19 cellular contexts compared by ENCODE assay signal in genomic region chr5:93273176-93273575, GRCh38.
A peak's percentile ranks its signal among the peaks of the same experiment; 100 is the strongest.
DNase-seq lines count a peak whose midpoint lies in the region; ATAC-seq, FAIRE-seq and TF ChIP-seq lines count a peak whose summit lies in the region.
"Had no signal": no experiment of that assay in that cellular context is flagged by ENCODE, and none has a peak within 500 bp of the region (broad histone marks: within the 10 kb centered on the region; RNA-seq: fewer than 3 reads in every experiment).

No MANE protein-coding gene starts in this region.

- no peak for TF ChIP-seq CTCF in spleen (IDR thresholded peaks at IDR 0.05 in 8 of 11, conservative IDR thresholded peaks at IDR 0.05 in 3 of 11)
- no peak for TF ChIP-seq CTCF in gastroesophageal sphincter (IDR thresholded peaks at IDR 0.05)

- WGBS in spleen, 5 donors: 59 to 95% (median 82%) methylated on average over 2 of the region's 2 CpGs
- WGBS in gastroesophageal sphincter (ENCODE audit: low coverage in 1 of 2), 2 donors: no CpG with 5 or more reads among the region's 2 CpGs

- H3K4me1 ChIP-seq in spleen (no peaks in the 10 kb centered on the region), gastroesophageal sphincter (no peaks in the 10 kb centered on the region)
- H3K4me1 ChIP-seq: upper lobe of left lung had no signal

- FAIRE-seq in H54 (lab: Jason Lieb, UNC): peak; percentile 89
- FAIRE-seq: GM12891 had no signal

- H3K27ac ChIP-seq in spleen (no peak overlapping the region), gastroesophageal sphincter (no peak overlapping the region)
- H3K27ac ChIP-seq: hepatocyte, upper lobe of left lung had no signal

- TF ChIP-seq POLR2A in H54 (IDR thresholded peaks at IDR 0.05; ENCODE audit: low read depth, low read length): no peak
- no peak for TF ChIP-seq POLR2A in spleen (IDR thresholded peaks at IDR 0.05)
- no peak for TF ChIP-seq POLR2A in gastroesophageal sphincter (IDR thresholded peaks at IDR 0.05)

- no peak for TF ChIP-seq EP300 in gastroesophageal sphincter (IDR thresholded peaks at IDR 0.05)

- no peaks in the 10 kb centered on the region for H3K27me3 ChIP-seq in spleen (replicated peaks in 1 of 7)
- no peaks in the 10 kb centered on the region for H3K27me3 ChIP-seq in gastroesophageal sphincter
- H3K27me3 ChIP-seq: hepatocyte, upper lobe of left lung had no signal

- H3K36me3 ChIP-seq in spleen (no peaks in the 10 kb centered on the region), gastroesophageal sphincter (no peaks in the 10 kb centered on the region)
- H3K36me3 ChIP-seq: upper lobe of left lung had no signal

- DNase-seq in H54 (ENCODE audit: insufficient read length, low spot score): peak; percentile 38
- DNase-seq in SW480 (ENCODE audit: low spot score): peak; percentile 29
- peak; percentile 38 for DNase-seq in fibroblast of peridontal ligament (ENCODE audit: extremely low read depth)
- DNase-seq in renal cortical epithelial cell (ENCODE audit: low read depth): peak; percentile 86
- DNase-seq in posterior vena cava (ENCODE audit: low spot score): no peak
- no peak for DNase-seq in spleen
- no peak for DNase-seq in MV-4-11 (lab: John Stamatoyannopoulos, UW)
- DNase-seq: activated naive CD4-positive, alpha-beta T cell treated with Interleukin-2 at 50 U/mL for 16 hours; caudate nucleus; CD8-positive, alpha-beta T cell; effector memory CD8-positive, alpha-beta T cell; retina; SHP77; stimulated activated CD4-positive, alpha-beta T cell treated with anti-CD3 and anti-CD28 coated beads, Interleukin-4, amount 100 ng/mL, for 1 hour; upper lobe of left lung had no signal

- H3K9me3 ChIP-seq in spleen: no peaks in the 10 kb centered on the region
- H3K9me3 ChIP-seq in gastroesophageal sphincter: no peaks in the 10 kb centered on the region
- H3K9me3 ChIP-seq: upper lobe of left lung had no signal

- intact Hi-C loops in posterior vena cava (cut with DNase I) (loop anchor here in 1 of 2 donors (5.0 kb wide), 1 partner anchor 576 kb away; no protein-coding TSS in a partner anchor), spleen (cut with DNase I; ENCODE audit: low total_unique reads) (no loop called here)

- H3K4me3 ChIP-seq in spleen (no peak overlapping the region), gastroesophageal sphincter (no peak overlapping the region)
- H3K4me3 ChIP-seq: hepatocyte, upper lobe of left lung had no signal

- no peak for ATAC-seq in gastroesophageal sphincter
- ATAC-seq: CD8-positive, alpha-beta T cell; effector memory CD8-positive, alpha-beta T cell; natural killer cell treated with Interleukin-12 subunit alpha and Interleukin-12 subunit beta and Interleukin-15 and Interleukin-18, amount 100 ng/mL, for 72 hours had no signal

Comparison
In these comparisons a context has a peak if more than half of its experiments do, and no peak if none do; other contexts are left out.
1. DNase-seq: peak in H54 (single experiment), SW480 (single experiment), fibroblast of peridontal ligament (single experiment) and renal cortical epithelial cell (single experiment); none in posterior vena cava (single experiment), spleen (single experiment) and MV-4-11 (single experiment).